In the genomic region with DNA sequence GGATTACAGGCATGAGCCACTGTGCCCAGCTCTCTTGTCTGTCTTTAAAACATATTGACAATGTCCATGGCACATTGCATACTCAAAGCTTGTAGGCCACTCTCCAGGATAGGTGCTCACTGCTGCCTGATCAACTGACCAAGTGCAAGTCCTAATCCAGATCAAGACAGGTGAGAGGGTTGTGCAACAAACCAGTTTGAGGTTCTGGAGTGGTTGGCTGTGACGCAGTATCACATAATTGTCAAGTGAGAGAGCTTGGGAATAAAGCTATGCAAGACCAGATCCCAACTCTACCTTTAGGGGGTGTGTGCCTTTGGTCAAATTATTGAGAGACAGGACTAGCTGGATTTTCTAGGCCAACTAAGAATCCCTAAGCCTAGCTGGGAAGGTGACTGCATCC, we compare ENCODE assay signal across 2 cellular contexts.
A peak's percentile ranks its signal among the peaks of the same experiment; 100 is the strongest.
TF ChIP-seq lines count a peak whose summit lies in the region.

No MANE protein-coding gene starts in this region.

TF ChIP-seq in IMR-90, 13 proteins besides CTCF, POLR2A, EP300 and RAD21:
- TF ChIP-seq, protein P1, sequence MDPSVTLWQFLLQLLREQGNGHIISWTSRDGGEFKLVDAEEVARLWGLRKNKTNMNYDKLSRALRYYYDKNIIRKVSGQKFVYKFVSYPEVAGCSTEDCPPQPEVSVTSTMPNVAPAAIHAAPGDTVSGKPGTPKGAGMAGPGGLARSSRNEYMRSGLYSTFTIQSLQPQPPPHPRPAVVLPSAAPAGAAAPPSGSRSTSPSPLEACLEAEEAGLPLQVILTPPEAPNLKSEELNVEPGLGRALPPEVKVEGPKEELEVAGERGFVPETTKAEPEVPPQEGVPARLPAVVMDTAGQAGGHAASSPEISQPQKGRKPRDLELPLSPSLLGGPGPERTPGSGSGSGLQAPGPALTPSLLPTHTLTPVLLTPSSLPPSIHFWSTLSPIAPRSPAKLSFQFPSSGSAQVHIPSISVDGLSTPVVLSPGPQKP (IDR thresholded peaks at IDR 0.05; ENCODE audit: borderline replicate concordance, low read depth, low read length) = no peak
- TF ChIP-seq MXI1 (IDR thresholded peaks at IDR 0.05; ENCODE audit: borderline replicate concordance, low read depth, low read length) (no peak), MAZ (IDR thresholded peaks at IDR 0.05; ENCODE audit: borderline replicate concordance, low read depth, low read length) (no peak), CEBPB (IDR thresholded peaks at IDR 0.05; ENCODE audit: low read depth, low read length) (peak; percentile 3; the same call in 1 of the 2 replicates)
- TF ChIP-seq, protein P2, sequence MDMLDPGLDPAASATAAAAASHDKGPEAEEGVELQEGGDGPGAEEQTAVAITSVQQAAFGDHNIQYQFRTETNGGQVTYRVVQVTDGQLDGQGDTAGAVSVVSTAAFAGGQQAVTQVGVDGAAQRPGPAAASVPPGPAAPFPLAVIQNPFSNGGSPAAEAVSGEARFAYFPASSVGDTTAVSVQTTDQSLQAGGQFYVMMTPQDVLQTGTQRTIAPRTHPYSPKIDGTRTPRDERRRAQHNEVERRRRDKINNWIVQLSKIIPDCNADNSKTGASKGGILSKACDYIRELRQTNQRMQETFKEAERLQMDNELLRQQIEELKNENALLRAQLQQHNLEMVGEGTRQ (IDR thresholded peaks at IDR 0.05; ENCODE audit: low read depth, low read length) = no peak
TF ChIP-seq in IMR-90: peak in this region for 1.

TF ChIP-seq in H1, 55 proteins besides CTCF, POLR2A, EP300 and RAD21:
- TF ChIP-seq, protein P3, sequence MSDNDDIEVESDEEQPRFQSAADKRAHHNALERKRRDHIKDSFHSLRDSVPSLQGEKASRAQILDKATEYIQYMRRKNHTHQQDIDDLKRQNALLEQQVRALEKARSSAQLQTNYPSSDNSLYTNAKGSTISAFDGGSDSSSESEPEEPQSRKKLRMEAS (IDR thresholded peaks at IDR 0.05) = no peak
- TF ChIP-seq MAFK (IDR thresholded peaks at IDR 0.05; ENCODE audit: low read depth, low read length) (no peak), SUZ12 (IDR thresholded peaks at IDR 0.05; ENCODE audit: low read length) (no peak), POLR2AphosphoS5 (IDR thresholded peaks at IDR 0.05; ENCODE audit: low read depth, low read length) (no peak), NANOG (IDR thresholded peaks at IDR 0.05; ENCODE audit: insufficient read depth, low read depth, low read length, poor library complexity, severe bottlenecking) (no peak), TEAD4 (IDR thresholded peaks at IDR 0.05; ENCODE audit: low read depth, low read length) (no peak), JUN (IDR thresholded peaks at IDR 0.05; ENCODE audit: low read depth, low read length) (no peak), SP2 (IDR thresholded peaks at IDR 0.05; ENCODE audit: low read length) (no peak), CTBP2 (IDR thresholded peaks at IDR 0.05; ENCODE audit: borderline replicate concordance, insufficient read depth, insufficient read length, low read length) (no peak), KDM5A (IDR thresholded peaks at IDR 0.05; ENCODE audit: low read length) (no peak), SAP30 (IDR thresholded peaks at IDR 0.05; ENCODE audit: insufficient read depth, insufficient replicate concordance, low read length) (no peak), RBBP5 (IDR thresholded peaks at IDR 0.05; ENCODE audit: borderline replicate concordance, low read depth, low read length) (no peak), SRF (IDR thresholded peaks at IDR 0.05; ENCODE audit: low read depth, low read length) (no peak), EGR1 (IDR thresholded peaks at IDR 0.05; ENCODE audit: borderline replicate concordance, low read depth, low read length) (no peak), ASH2L (IDR thresholded peaks at IDR 0.05; ENCODE audit: low read length) (no peak)
TF ChIP-seq in H1: peak in this region for 0.
